In the genomic region with DNA sequence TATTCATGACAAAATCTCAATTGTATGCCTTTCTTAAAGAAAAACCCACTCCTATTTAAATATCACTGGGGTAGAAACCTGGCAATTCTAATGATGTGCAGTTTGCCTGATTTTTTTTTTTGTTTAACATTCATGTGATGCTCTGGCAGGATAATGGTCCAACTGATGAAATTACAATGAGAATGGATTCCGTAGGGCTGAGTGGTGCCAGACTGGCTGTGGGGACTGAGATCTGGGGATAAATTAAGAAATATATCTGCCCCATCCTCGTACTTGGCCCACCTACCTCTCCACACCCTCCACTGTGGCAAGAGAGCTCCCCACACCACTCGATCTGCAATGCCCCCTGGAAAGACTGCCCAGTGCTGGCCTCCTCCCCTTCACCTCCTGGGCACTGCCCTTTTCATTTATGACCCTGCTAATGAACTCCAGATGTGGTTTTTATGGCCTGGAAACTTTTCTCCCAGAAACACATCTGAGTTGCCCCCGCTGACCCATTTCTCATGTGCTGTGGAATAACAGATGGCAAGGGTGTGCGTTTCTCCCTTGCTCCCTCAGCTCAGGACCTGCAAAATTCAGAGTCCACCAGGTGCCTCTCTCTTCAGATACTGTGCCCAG, we compare ENCODE assay signal across 14 cellular contexts.
"Had no signal": no experiment of that assay in that cellular context is flagged by ENCODE, and none has a peak within 500 bp of the region (broad histone marks: within the 10 kb centered on the region; RNA-seq: fewer than 3 reads in every experiment).

No MANE protein-coding gene starts in this region.

- ATAC-seq: left lung; mucosa of descending colon; naive thymus-derived CD4-positive, alpha-beta T cell; stimulated activated memory B cell treated with anti-CD40 and anti-IgM and Interleukin-4, amounts not matched to agents 10 μg/mL and 1 μg/mL and 100 μg/mL, for 72 hours had no signal

- DNase-seq: activated naive CD4-positive, alpha-beta T cell treated with anti-CD3 and anti-CD28 coated beads for 36 hours; dorsolateral prefrontal cortex; endodermal cell; erythroblast; islet precursor cell; left lung; mucosa of descending colon; naive thymus-derived CD4-positive, alpha-beta T cell; stimulated activated CD4-positive, alpha-beta T cell treated with anti-CD3 and anti-CD28 coated beads, Interleukin-12 subunit alpha, Interleukin-12 subunit beta, amount 100 ng/mL, for 4 hours; T-helper 9 cell; thyroid gland had no signal

- H3K9me3 ChIP-seq: left lung, mucosa of descending colon, thyroid gland had no signal

- H3K27me3 ChIP-seq: dorsolateral prefrontal cortex, hepatocyte, left lung, thyroid gland had no signal

- H3K4me3 ChIP-seq: dorsolateral prefrontal cortex, hepatocyte, left lung, mucosa of descending colon, thyroid gland had no signal

- H3K79me2 ChIP-seq: hepatocyte, parathyroid adenoma had no signal

- H3K9ac ChIP-seq: parathyroid adenoma had no signal

- H3K4me2 ChIP-seq: hepatocyte had no signal

- H2AFZ ChIP-seq: hepatocyte, parathyroid adenoma had no signal

- H3K4me1 ChIP-seq: left lung, parathyroid adenoma, thyroid gland had no signal

- H3K27ac ChIP-seq: dorsolateral prefrontal cortex, hepatocyte, left lung, parathyroid adenoma, thyroid gland had no signal
